10 cellular contexts compared by ENCODE assay signal in genomic region chr16:77223184-77223583, GRCh38. TPM values are rescaled to one million over a fixed set of nuclear protein-coding genes. Genes with fewer than 3 reads are reported as not detected.
A peak's percentile ranks its signal among the peaks of the same experiment; 100 is the strongest.
DNase-seq lines count a peak whose midpoint lies in the region; TF ChIP-seq lines count a peak whose summit lies in the region.
"Had no signal": no experiment of that assay in that cellular context is flagged by ENCODE, and none has a peak within 500 bp of the region (broad histone marks: within the 10 kb centered on the region; RNA-seq: fewer than 3 reads in every experiment).

No MANE protein-coding gene starts in this region.

- H3K4me1 ChIP-seq in KMS-11 (ENCODE audit: low read depth, poor library complexity, severe bottlenecking) (peaks cover 3% of the 10 kb centered on the region), mammary epithelial cell (ENCODE audit: insufficient read depth, low read length) (no peaks in the 10 kb centered on the region)

- dilution Hi-C loops in mammary epithelial cell (cut with HindIII; ENCODE audit: low sequenced_read_pairs) = loop anchor here (5.0 kb wide), 1 partner anchor 364 kb away; no protein-coding TSS in a partner anchor

- H3K27ac ChIP-seq in KMS-11 (no peak overlapping the region), mammary epithelial cell (ENCODE audit: insufficient read depth, low read depth, low read length) (no peak overlapping the region)
- H3K27ac ChIP-seq: RWPE1 had no signal

- in situ Hi-C loops in mammary epithelial cell (cut with MboI; ENCODE audit: low sequenced_read_pairs in 2 of 2) = no loop called here

- no peaks in the 10 kb centered on the region for H3K36me3 ChIP-seq in KMS-11 (ENCODE audit: insufficient read depth)
- no peaks in the 10 kb centered on the region for H3K36me3 ChIP-seq in mammary epithelial cell (ENCODE audit: insufficient read depth, low read length)

- DNase-seq in activated T-cell treated with anti-CD3 and anti-CD28 coated beads for 48 hours (ENCODE audit: low read depth) (peak; percentile 16), mammary epithelial cell (no peak), T1000 (lab: John Stamatoyannopoulos, UW) (no peak), Ammon's horn (ENCODE audit: low spot score) (no peak), LoVo (ENCODE audit: low spot score) (no peak)
- DNase-seq in activated T-cell treated with anti-CD3 and anti-CD28 coated beads, Interleukin-2, amount 50 U/mL, for 1 hour = no peak
- DNase-seq in stimulated activated CD4-positive, alpha-beta T cell treated with anti-CD3 and anti-CD28 coated beads, Interleukin-1b, Interleukin-23, amount 100 ng/mL, for 48 hours = peak; percentile 24
- DNase-seq: GF-D8 had no signal

- no peaks in the 10 kb centered on the region for H4K20me1 ChIP-seq in KMS-11 (ENCODE audit: insufficient read depth)
- H4K20me1 ChIP-seq in mammary epithelial cell (ENCODE audit: insufficient read depth, low read length) = no peaks in the 10 kb centered on the region

- no peak overlapping the region for H3K9ac ChIP-seq in KMS-11
- H3K9ac ChIP-seq in mammary epithelial cell (ENCODE audit: insufficient read depth, low read length) = no peak overlapping the region

- H3K27me3 ChIP-seq in KMS-11 (ENCODE audit: insufficient read depth, low read depth) (no peaks in the 10 kb centered on the region), mammary epithelial cell (ENCODE audit: insufficient read depth, low read length) (no peaks in the 10 kb centered on the region)

- no peaks in the 10 kb centered on the region for H3K79me2 ChIP-seq in KMS-11 (ENCODE audit: insufficient read depth, low read depth)
- H3K79me2 ChIP-seq in mammary epithelial cell (ENCODE audit: insufficient read depth, low read length) = no peaks in the 10 kb centered on the region

- no peak overlapping the region for H2AFZ ChIP-seq in KMS-11 (ENCODE audit: low read depth)
- H2AFZ ChIP-seq in mammary epithelial cell (ENCODE audit: low read depth, low read length) = no peak overlapping the region

- H3K4me3 ChIP-seq in KMS-11 (IDR thresholded peaks at IDR 0.05; ENCODE audit: insufficient read depth, low read depth, low read length) (no peak overlapping the region), mammary epithelial cell (replicated peaks in 1 of 3; ENCODE audit: insufficient read depth in 1 of 3, low read depth in 2 of 3, low read length in 3 of 3) (no peak overlapping the region)

- no TSS peak for BruUV-seq in mammary epithelial cell (replicated peaks; lab: Mats Ljungman, UMichigan)

- no peaks in the 10 kb centered on the region for H3K9me3 ChIP-seq in mammary epithelial cell (replicated peaks; ENCODE audit: insufficient read depth, low read length)

- intact Hi-C loops in mammary epithelial cell (cut with micrococcal nuclease) = no loop called here

- CTCF ChIA-PET in mammary epithelial cell (lab: Charles Lee; ENCODE audit: low non-redundant PET) = no interaction called here

- H3K4me2 ChIP-seq in KMS-11 (no peak overlapping the region), mammary epithelial cell (ENCODE audit: insufficient read depth, low read depth, low read length) (no peak overlapping the region)

- peak; percentile 70 for TF ChIP-seq CTCF in KMS-11 (conservative IDR thresholded peaks at IDR 0.05; ENCODE audit: low read depth, low read length)
- peak; percentile 39 for TF ChIP-seq CTCF in mammary epithelial cell (conservative IDR thresholded peaks at IDR 0.05 in 1 of 2, IDR thresholded peaks at IDR 0.05 in 1 of 2; ENCODE audit: extremely low read depth in 1 of 2, insufficient read depth in 1 of 2, low read depth in 1 of 2, low read length in 2 of 2)

- WGBS in mammary epithelial cell (ENCODE audit: low coverage, missing lambda C conversion rate) = 75% methylated on average over 10 of the region's 10 CpGs

RNA-seq across cellular contexts. Expression of gene SYCE1L, which starts 24.0 kb away (rescaled TPM):
- 10 to 100 TPM in 1 of 2 donors, under 1 TPM in 1; 0.33 to 10.6 TPM for total RNA-seq in mammary epithelial cell
- polyA plus RNA-seq in mammary epithelial cell = 0.48 TPM
- not detected for polyA minus RNA-seq in mammary epithelial cell

RNA-seq across cellular contexts. Expression of gene MON1B, which starts 32.2 kb away (rescaled TPM):
- total RNA-seq in mammary epithelial cell = 10 to 100 TPM; 22.3 to 54.7 TPM
- polyA plus RNA-seq in mammary epithelial cell = 23.2 TPM
- polyA minus RNA-seq in mammary epithelial cell = 29.0 TPM

Comparison
In these comparisons a context has a peak if more than half of its experiments do, and no peak if none do; other contexts are left out.
1. DNase-seq: peak in activated T-cell treated with anti-CD3 and anti-CD28 coated beads for 48 hours (single experiment) and stimulated activated CD4-positive, alpha-beta T cell treated with anti-CD3 and anti-CD28 coated beads, Interleukin-1b, Interleukin-23, amount 100 ng/mL, for 48 hours (single experiment); none in activated T-cell treated with anti-CD3 and anti-CD28 coated beads, Interleukin-2, amount 50 U/mL, for 1 hour (single experiment), mammary epithelial cell (single experiment), T1000 (single experiment), Ammon's horn (single experiment) and LoVo (single experiment).